ENCODE assay signal across 23 cellular contexts in the genomic region with DNA sequence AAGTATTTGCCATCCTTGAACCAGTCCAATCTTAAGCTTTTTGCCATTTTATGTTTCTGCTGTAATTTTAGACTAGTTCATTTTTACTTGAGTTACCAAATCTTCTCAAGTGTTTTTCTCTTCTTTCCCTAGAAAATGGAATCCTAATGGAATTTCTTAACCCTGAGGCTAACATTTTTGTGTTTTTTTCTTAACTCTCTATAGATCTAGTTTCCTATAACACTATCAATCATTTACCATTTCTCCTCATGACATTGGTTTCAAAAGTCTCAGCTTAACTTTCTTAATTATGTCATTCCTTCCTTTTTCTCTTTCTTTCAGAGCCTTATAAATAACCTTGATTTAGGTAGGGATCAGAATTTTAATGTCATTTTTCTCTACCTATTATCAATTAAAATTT. TPM values are rescaled to one million over a fixed set of nuclear protein-coding genes. Genes with fewer than 3 reads are reported as not detected.
DNase-seq lines count a peak whose midpoint lies in the region; ATAC-seq lines count a peak whose summit lies in the region.
"Had no signal": no experiment of that assay in that cellular context is flagged by ENCODE, and none has a peak within 500 bp of the region (broad histone marks: within the 10 kb centered on the region; RNA-seq: fewer than 3 reads in every experiment).

No MANE protein-coding gene starts in this region.

- H3K9me3 Mint-ChIP-seq in CD4-positive, CD25-positive, alpha-beta regulatory T cell = no peaks in the 10 kb centered on the region
- H3K9me3 Mint-ChIP-seq: T-helper 1 cell treated with Interleukin-12 subunit alpha and Interleukin-12 subunit beta and Interleukin-4 antibody, amounts not matched to agents 30 μg/mL and 1 μg/mL, for 36 hours had no signal

- H3K36me3 ChIP-seq in CD4-positive, CD25-positive, alpha-beta regulatory T cell (ENCODE audit: control insufficient read depth, insufficient read depth, low read length) = peaks cover 47% of the 10 kb centered on the region

- H3K9me3 ChIP-seq in CD4-positive, CD25-positive, alpha-beta regulatory T cell (ENCODE audit: control insufficient read depth in 2 of 2, low read length in 2 of 2) = no peaks in the 10 kb centered on the region
- H3K9me3 ChIP-seq: sigmoid colon, suprapubic skin had no signal

- H3K4me1 ChIP-seq in CD4-positive, CD25-positive, alpha-beta regulatory T cell (ENCODE audit: control insufficient read depth, insufficient read depth, low read length, poor library complexity, severe bottlenecking) = no peaks in the 10 kb centered on the region
- H3K4me1 ChIP-seq: suprapubic skin had no signal

- H3K4me3 Mint-ChIP-seq in CD4-positive, CD25-positive, alpha-beta regulatory T cell = no peak overlapping the region
- H3K4me3 Mint-ChIP-seq: T-helper 1 cell treated with Interleukin-12 subunit alpha and Interleukin-12 subunit beta and Interleukin-4 antibody, amounts not matched to agents 30 μg/mL and 1 μg/mL, for 36 hours had no signal

- peak overlapping the region; percentile 5 to 55 (median 52) for H3K27ac Mint-ChIP-seq in CD4-positive, CD25-positive, alpha-beta regulatory T cell
- H3K27ac Mint-ChIP-seq: T-helper 1 cell treated with Interleukin-12 subunit alpha and Interleukin-12 subunit beta and Interleukin-4 antibody, amounts not matched to agents 30 μg/mL and 1 μg/mL, for 36 hours had no signal

- H3K27ac ChIP-seq in CD4-positive, CD25-positive, alpha-beta regulatory T cell (ENCODE audit: insufficient read depth, low read length, poor library complexity, severe bottlenecking) = no peak overlapping the region
- H3K27ac ChIP-seq: hepatocyte, HL-60, sigmoid colon, suprapubic skin had no signal

- peaks cover 54% of the 10 kb centered on the region for H3K36me3 Mint-ChIP-seq in CD4-positive, CD25-positive, alpha-beta regulatory T cell

- DNase-seq in CD4-positive, CD25-positive, alpha-beta regulatory T cell = no peak
- DNase-seq in fibroblast of peridontal ligament (ENCODE audit: extremely low read depth) (peak; percentile 10), NCI-H526 (lab: John Stamatoyannopoulos, UW) (no peak), mesenteric fat pad (ENCODE audit: low spot score) (no peak), germinal center (ENCODE audit: low spot score) (no peak), NCI-H1694 (lab: John Stamatoyannopoulos, UW) (no peak)
- DNase-seq: activated CD4-positive, CD25-positive, alpha-beta regulatory T cell treated with anti-CD3 and anti-CD28 coated beads, Interleukin-2, amount 50 U/mL, for 72 hours; activated gamma-delta T cell treated with Interleukin-2 at 50 U/mL for 16 hours; cerebellar nuclear complex; COR-L47; GDM1; NCI-H1930; NCI-H510A treated with DMSO at 0.1 percent for 48 hours; nucleus accumbens; SHP77 treated with DMSO at 0.1 percent for 48 hours; sigmoid colon; stimulated activated CD4-positive, alpha-beta T cell treated with anti-CD3 and anti-CD28 coated beads, Interleukin-2, amount 100 ng/mL, for 24 hours had no signal

- no peak for ATAC-seq in CD4-positive, CD25-positive, alpha-beta regulatory T cell (ENCODE audit: low read depth in 2 of 2)
- ATAC-seq in GM18909 (IDR thresholded peaks at IDR 0.05; ENCODE audit: poor library complexity, unreplicated experiment) (peak; percentile 64), HG03135 (IDR thresholded peaks at IDR 0.05; ENCODE audit: unreplicated experiment) (peak; percentile 45)

- no peaks in the 10 kb centered on the region for H3K27me3 Mint-ChIP-seq in CD4-positive, CD25-positive, alpha-beta regulatory T cell

- peaks cover 2 to 15% (median 8%) of the 10 kb centered on the region in 4 donors for H3K4me1 Mint-ChIP-seq in CD4-positive, CD25-positive, alpha-beta regulatory T cell

- H3K4me3 ChIP-seq in CD4-positive, CD25-positive, alpha-beta regulatory T cell (ENCODE audit: low read depth, low read length) = no peak overlapping the region
- H3K4me3 ChIP-seq: hepatocyte, sigmoid colon, suprapubic skin had no signal

- no peaks in the 10 kb centered on the region for H3K27me3 ChIP-seq in CD4-positive, CD25-positive, alpha-beta regulatory T cell (ENCODE audit: control insufficient read depth, insufficient read depth, low read length)
- H3K27me3 ChIP-seq: hepatocyte, sigmoid colon, suprapubic skin had no signal

RNA-seq across cellular contexts. Expression of gene SENP6, which starts 54.8 kb away (rescaled TPM):
- total RNA-seq in CD4-positive, CD25-positive, alpha-beta regulatory T cell = 99.4 TPM
- 10 to 100 TPM; 35.1 to 52.9 (median 39.9) TPM for polyA plus RNA-seq in CD4-positive, CD25-positive, alpha-beta regulatory T cell
- 93.8 TPM for total RNA-seq in mesenteric fat pad

Comparison
In these comparisons a context has a peak if more than half of its experiments do, and no peak if none do; other contexts are left out.
1. ATAC-seq: peak in GM18909 (single experiment) and HG03135 (single experiment); none in CD4-positive, CD25-positive, alpha-beta regulatory T cell (0 of 2).